Comparison of ENCODE assay signal across 12 cellular contexts in the genomic region with DNA sequence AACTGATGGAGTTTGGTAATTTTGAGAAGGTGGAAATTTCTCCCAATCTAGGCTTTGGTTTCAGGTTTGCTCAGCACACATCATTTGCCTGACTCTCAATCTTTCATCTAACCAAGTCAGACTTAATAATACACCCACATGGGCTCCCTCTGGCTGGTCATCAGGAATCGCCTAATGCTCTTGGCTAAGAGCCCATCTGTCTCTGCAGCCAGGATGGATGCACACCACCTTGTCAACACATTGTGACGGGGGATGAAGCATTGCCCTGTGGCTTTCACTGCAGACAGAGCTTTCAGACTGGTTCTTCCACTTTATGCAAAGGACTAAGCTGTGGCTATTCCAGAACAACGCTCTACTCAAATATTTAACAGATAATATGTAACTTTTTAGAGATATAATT. TPM values are rescaled to one million over a fixed set of nuclear protein-coding genes. Genes with fewer than 3 reads are reported as not detected.
DNase-seq lines count a peak whose midpoint lies in the region; ATAC-seq, FAIRE-seq and TF ChIP-seq lines count a peak whose summit lies in the region.
"Had no signal": no experiment of that assay in that cellular context is flagged by ENCODE, and none has a peak within 500 bp of the region (broad histone marks: within the 10 kb centered on the region; RNA-seq: fewer than 3 reads in every experiment).

No MANE protein-coding gene starts in this region.

- H3K9me3 ChIP-seq in GM23248 (ENCODE audit: low read depth) (no peaks in the 10 kb centered on the region), tibial nerve (no peaks in the 10 kb centered on the region)
- H3K9me3 ChIP-seq: esophagus muscularis mucosa had no signal

- no peaks in the 10 kb centered on the region for H3K9me2 ChIP-seq in GM23248 (ENCODE audit: insufficient read depth)

- H3K27ac ChIP-seq in GM23248 (no peak overlapping the region), tibial nerve (no peak overlapping the region)
- H3K27ac ChIP-seq: C4-2B, esophagus muscularis mucosa had no signal

- no peak overlapping the region for H3K9ac ChIP-seq in GM23248

- TF ChIP-seq CTCF in AG10803 (conservative IDR thresholded peaks at IDR 0.05; ENCODE audit: low read length) (no peak), fibroblast of the aortic adventitia (IDR thresholded peaks at IDR 0.05; ENCODE audit: insufficient read depth, low read length) (no peak), tibial nerve (IDR thresholded peaks at IDR 0.05) (no peak)

- H3K79me2 ChIP-seq in GM23248 (ENCODE audit: insufficient read depth): peaks cover 9% of the 10 kb centered on the region

- no peak for TF ChIP-seq EP300 in tibial nerve (IDR thresholded peaks at IDR 0.05)

- FAIRE-seq in RCC 7860 (lab: Jason Lieb, UNC): peak; percentile 63

- ATAC-seq in HG02840 (IDR thresholded peaks at IDR 0.05; ENCODE audit: low FRiP score, unreplicated experiment): no peak
- ATAC-seq: sciatic nerve had no signal

- H3K4me1 ChIP-seq in GM23248 (ENCODE audit: insufficient read depth): peaks cover 20% of the 10 kb centered on the region
- H3K4me1 ChIP-seq in tibial nerve: peaks cover 0 to 19% (median 3%) of the 10 kb centered on the region in 4 donors

- 0 out of 2 replicates have a peak, but pooled peaks cover 9% of the 10 kb centered on the region for H3K27me3 ChIP-seq in GM23248 (replicated peaks; ENCODE audit: insufficient read depth)
- H3K27me3 ChIP-seq in tibial nerve: no peaks in the 10 kb centered on the region
- H3K27me3 ChIP-seq: esophagus muscularis mucosa had no signal

- H3K4me3 ChIP-seq in AG10803 (ENCODE audit: low read length) (no peak overlapping the region), GM23248 (no peak overlapping the region), fibroblast of the aortic adventitia (ENCODE audit: low read depth, low read length) (no peak overlapping the region), tibial nerve (no peak overlapping the region)
- H3K4me3 ChIP-seq: esophagus muscularis mucosa had no signal

- peak; percentile 69 for DNase-seq in AG10803 (ENCODE audit: low read depth)
- DNase-seq in GM23248: peak; percentile 75
- DNase-seq in RCC 7860 (ENCODE audit: low spot score): peak; percentile 63
- peak; percentile 21 for DNase-seq in fibroblast of the aortic adventitia (ENCODE audit: low read depth)
- DNase-seq in tibial nerve (ENCODE audit: low spot score in 2 of 2): no peak
- DNase-seq in activated gamma-delta T cell treated with Interleukin-2 at 50 U/mL for 16 hours: no peak
- no peak for DNase-seq in amniotic stem cell (lab: John Stamatoyannopoulos, UW)
- DNase-seq: activated CD8-positive, alpha-beta memory T cell treated with anti-CD3 and anti-CD28 coated beads for 24 hours had no signal

- TF ChIP-seq POLR2A in tibial nerve (IDR thresholded peaks at IDR 0.05): no peak

- H3K36me3 ChIP-seq in GM23248 (ENCODE audit: low read depth) (no peaks in the 10 kb centered on the region), tibial nerve (no peaks in the 10 kb centered on the region)
- H3K36me3 ChIP-seq: esophagus muscularis mucosa had no signal

- WGBS in GM23248 (ENCODE audit: low coverage in 1 of 2, low lambda C conversion rate in 2 of 2, missing lambda C conversion rate in 2 of 2), 2 experiments: 18% methylated on average over 3 of the region's 3 CpGs
- 52 to 65% methylated on average over 3 of the region's 3 CpGs for WGBS in tibial nerve, 2 donors

- no peaks in the 10 kb centered on the region for H4K20me1 ChIP-seq in GM23248 (ENCODE audit: insufficient read depth)

- H3K4me2 ChIP-seq in GM23248 (ENCODE audit: unreplicated experiment): no peak overlapping the region

- in situ Hi-C loops in GM23248 (cut with MboI): no loop called here

- peaks cover 38% of the 10 kb centered on the region for H3F3A ChIP-seq in GM23248 (ENCODE audit: insufficient read depth)

- no peak overlapping the region for H2AFZ ChIP-seq in GM23248

RNA-seq across cellular contexts. Expression of gene HDGFL3, which starts 3.0 kb away (rescaled TPM):
- 8.6 and 25.0 TPM in 2 replicates for total RNA-seq in GM23248 (2014; rRNA removed; shearing (Covaris generic))
- 16.2 and 20.7 TPM in 2 replicates for polyA plus RNA-seq in GM23248 (2016; fragmentation: Nextera tagmentation; extraction: Ambion mirVana)
- 52.0 and 167 TPM in 2 replicates for total RNA-seq in fibroblast of the aortic adventitia (ENCODE audit: low replicate concordance)
- 10 to 100 TPM; 25.6 to 54.8 (median 43.4) TPM for total RNA-seq in tibial nerve

Comparison
In these comparisons a context has a peak if more than half of its experiments do, and no peak if none do; other contexts are left out.
1. DNase-seq: peak in AG10803 (single experiment), GM23248 (single experiment), RCC 7860 (single experiment) and fibroblast of the aortic adventitia (single experiment); none in tibial nerve (0 of 2), activated gamma-delta T cell treated with Interleukin-2 at 50 U/mL for 16 hours (single experiment) and amniotic stem cell (single experiment).